ENCODE assay signal across 25 cellular contexts in genomic region chr4:38788327-38788726, GRCh38. TPM values are rescaled to one million over a fixed set of nuclear protein-coding genes. Genes with fewer than 3 reads are reported as not detected.
DNase-seq lines count a peak whose midpoint lies in the region; ATAC-seq, FAIRE-seq and TF ChIP-seq lines count a peak whose summit lies in the region.
"Had no signal": no experiment of that assay in that cellular context is flagged by ENCODE, and none has a peak within 500 bp of the region (broad histone marks: within the 10 kb centered on the region; RNA-seq: fewer than 3 reads in every experiment).

No MANE protein-coding gene starts in this region.

- ATAC-seq in A549 (peak; percentile 68 to 92; a peak in 5 of 6 replicates), HG02610 (IDR thresholded peaks at IDR 0.05; ENCODE audit: unreplicated experiment) (no peak)
- ATAC-seq: natural killer cell treated with Interleukin-12 subunit alpha and Interleukin-12 subunit beta and Interleukin-15 and Interleukin-18, amount 100 ng/mL, for 72 hours; psoas muscle had no signal

- TF ChIP-seq CTCF in A549 (IDR thresholded peaks at IDR 0.05) (no peak), choroid plexus epithelial cell (conservative IDR thresholded peaks at IDR 0.05; ENCODE audit: low read depth, low read length) (no peak), MM.1S (IDR thresholded peaks at IDR 0.05; ENCODE audit: low read length) (no peak)

- no peak overlapping the region for H3K27ac Mint-ChIP-seq in immature natural killer cell
- H3K27ac Mint-ChIP-seq: activated CD4-positive, alpha-beta T cell treated with anti-CD3 and anti-CD28 coated beads, Interleukin-2, amount 10 ng/mL, durations not matched to agents 7 days and 5 days; activated naive CD8-positive, alpha-beta T cell treated with anti-CD3 and anti-CD28 coated beads, Interleukin-2, amount 10 ng/mL, durations not matched to agents 7 days and 5 days; activated T-helper 2 cell treated with anti-CD3 and anti-CD28 coated beads, Interferon-gamma antibody, Interleukin-2, Interleukin-4, amounts not matched to agents 10 μg/mL and 5 μg/mL and 100 μg/mL, durations not matched to agents 14 hours and 24 hours and 36 hours had no signal

- no peak for TF ChIP-seq POLR2A in A549 (IDR thresholded peaks at IDR 0.05; ENCODE audit: low read length)

- H3K9me3 ChIP-seq in A549: peaks cover 7% of the 10 kb centered on the region; the same call in 1 of the 3 replicates
- H3K9me3 ChIP-seq in MG63: no peaks in the 10 kb centered on the region
- no peaks in the 10 kb centered on the region for H3K9me3 ChIP-seq in MM.1S (replicated peaks; ENCODE audit: insufficient read depth, low read length)
- H3K9me3 ChIP-seq: psoas muscle had no signal

- peak overlapping the region; percentile 60 to 83; a peak in 5 of 6 replicates for H3K27ac ChIP-seq in A549
- no peak overlapping the region for H3K27ac ChIP-seq in MM.1S (ENCODE audit: low read length)
- H3K27ac ChIP-seq: C4-2B, KMS-11, psoas muscle had no signal

- H3K4me3 ChIP-seq in A549 (no peak overlapping the region), MG63 (no peak overlapping the region), choroid plexus epithelial cell (ENCODE audit: low read depth, low read length) (no peak overlapping the region), MM.1S (ENCODE audit: low read length) (no peak overlapping the region)
- H3K4me3 ChIP-seq: psoas muscle had no signal

- no peak for TF ChIP-seq RAD21 in A549 (conservative IDR thresholded peaks at IDR 0.05 in 1 of 2, IDR thresholded peaks at IDR 0.05 in 1 of 2)

- peaks cover 20% of the 10 kb centered on the region for H3K4me1 ChIP-seq in A549
- H3K4me1 ChIP-seq in MM.1S (ENCODE audit: low read length): no peaks in the 10 kb centered on the region
- H3K4me1 ChIP-seq: psoas muscle had no signal

- no peak overlapping the region for H3K4me3 Mint-ChIP-seq in immature natural killer cell
- H3K4me3 Mint-ChIP-seq: activated CD4-positive, alpha-beta T cell treated with anti-CD3 and anti-CD28 coated beads, Interleukin-2, amount 10 ng/mL, durations not matched to agents 7 days and 5 days; activated naive CD8-positive, alpha-beta T cell treated with anti-CD3 and anti-CD28 coated beads, Interleukin-2, amount 10 ng/mL, durations not matched to agents 7 days and 5 days; central memory CD8-positive, alpha-beta T cell; natural killer cell treated with Interleukin-12 subunit alpha and Interleukin-12 subunit beta and Interleukin-15 and Interleukin-18, amount 100 ng/mL, for 72 hours had no signal

- CTCF ChIA-PET in A549 (lab: Yijun Ruan, JAX): interaction anchor here (2.1 kb wide), 1 partner anchor 29 kb away, joined by 6 read pairs; no protein-coding TSS in a partner anchor

- no peak for FAIRE-seq in A549 (lab: Jason Lieb, UNC)
- FAIRE-seq: urothelium cell line had no signal

- H3K4me1 Mint-ChIP-seq in immature natural killer cell: peaks cover 0 to 9% of the 10 kb centered on the region in 2 donors
- H3K4me1 Mint-ChIP-seq: central memory CD8-positive, alpha-beta T cell had no signal

- no peaks in the 10 kb centered on the region for H4K20me1 ChIP-seq in MM.1S (ENCODE audit: insufficient read depth, low read length)

- no peaks in the 10 kb centered on the region for H3K36me3 ChIP-seq in MG63
- no peaks in the 10 kb centered on the region for H3K36me3 ChIP-seq in MM.1S (replicated peaks; ENCODE audit: insufficient read depth, low read length)

- H3F3A ChIP-seq in MM.1S (ENCODE audit: insufficient read depth, low read length): no peaks in the 10 kb centered on the region

- peaks cover 14 to 23% (median 21%) of the 10 kb centered on the region in 3 donors for H3K36me3 Mint-ChIP-seq in immature natural killer cell

- H3K27me3 ChIP-seq in MG63: no peaks in the 10 kb centered on the region
- H3K27me3 ChIP-seq in MM.1S (replicated peaks; ENCODE audit: insufficient read depth, low read length): no peaks in the 10 kb centered on the region

- H3K27me3 Mint-ChIP-seq in immature natural killer cell (ENCODE audit: low read depth in 3 of 3): no peaks in the 10 kb centered on the region
- H3K27me3 Mint-ChIP-seq: activated CD4-positive, alpha-beta T cell treated with anti-CD3 and anti-CD28 coated beads, Interleukin-2, amount 10 ng/mL, durations not matched to agents 7 days and 5 days; central memory CD8-positive, alpha-beta T cell; natural killer cell treated with Interleukin-12 subunit alpha and Interleukin-12 subunit beta and Interleukin-15 and Interleukin-18, amount 100 ng/mL, for 72 hours had no signal

- H2AFZ ChIP-seq in MM.1S (ENCODE audit: low read length): no peak overlapping the region

- intact Hi-C loops in posterior vena cava (cut with DNase I): no loop called here

- peak; percentile 26 to 70 for DNase-seq in A549 (ENCODE audit: low read depth in 1 of 2, low spot score in 1 of 2)
- peak; percentile 31 for DNase-seq in MG63
- peak; percentile 9 for DNase-seq in choroid plexus epithelial cell (ENCODE audit: low read depth)
- DNase-seq in kidney glomerular epithelial cell (lab: John Stamatoyannopoulos, UW): peak; percentile 55
- DNase-seq in posterior vena cava (ENCODE audit: low spot score): no peak
- no peak for DNase-seq in immature natural killer cell
- no peak for DNase-seq in MM.1S
- DNase-seq: activated CD4-positive, alpha-beta T cell treated with anti-CD3 and anti-CD28 coated beads, Interleukin-2, amount 10 ng/mL, durations not matched to agents 7 days and 5 days; activated naive CD8-positive, alpha-beta T cell treated with anti-CD3 and anti-CD28 coated beads, Interleukin-2, amount 10 ng/mL, durations not matched to agents 7 days and 5 days; DMS153; effector memory CD4-positive, alpha-beta T cell; hypothalamus; NCI-H1105; NCI-H526 treated with DMSO at 0.1 percent for 48 hours; psoas muscle; stimulated activated CD4-positive, alpha-beta T cell treated with anti-CD3 and anti-CD28 coated beads, Interleukin-12 subunit alpha, Interleukin-12 subunit beta, amount 100 ng/mL, for 4 hours; stimulated activated CD8-positive, alpha-beta memory T cell treated with anti-CD3 and anti-CD28 coated beads, Interleukin-4, amount 100 ng/mL, for 48 hours had no signal

- POLR2A ChIA-PET in A549 (lab: Yijun Ruan, JAX): no interaction called here

- H3K9ac ChIP-seq in MM.1S (ENCODE audit: low read length): no peak overlapping the region
- H3K9ac ChIP-seq: KMS-11 had no signal

- no peak for TF ChIP-seq EP300 in A549 (IDR thresholded peaks at IDR 0.05)

- H3K79me2 ChIP-seq in MM.1S (ENCODE audit: low read length): no peaks in the 10 kb centered on the region

- WGBS in A549 (ENCODE audit: missing lambda C conversion rate): 0% methylated on average over 1 of the region's 1 CpG

- H3K9me3 Mint-ChIP-seq in immature natural killer cell: peaks cover 8 to 31% (median 14%) of the 10 kb centered on the region in 6 donors

- H3K4me2 ChIP-seq in A549: peak overlapping the region; percentile 70
- no peak overlapping the region for H3K4me2 ChIP-seq in MM.1S (ENCODE audit: low read depth, low read length)
- H3K4me2 ChIP-seq: KMS-11 had no signal

- no peaks in the 10 kb centered on the region for H3K9me2 ChIP-seq in MM.1S (replicated peaks; ENCODE audit: insufficient read depth, low read length)

TF ChIP-seq in A549, 52 proteins besides CTCF, POLR2A, EP300 and RAD21:
- TF ChIP-seq MAFK (IDR thresholded peaks at IDR 0.05; ENCODE audit: partially characterized antibody): peak; percentile 76
- 0 out of 2 replicates have a peak, but pooled peaks have one; percentile 8 for TF ChIP-seq FOSL2 (IDR thresholded peaks at IDR 0.05)
- TF ChIP-seq FOSL2 (CRISPR knock-in tag; IDR thresholded peaks at IDR 0.05): peak; percentile 50; the same call in 1 of the 2 replicates
- no peak for TF ChIP-seq POLR2AphosphoS2 (conservative IDR thresholded peaks at IDR 0.05; ENCODE audit: low read length)

RNA-seq across cellular contexts. Expression of gene TLR10, which starts 5.5 kb away (rescaled TPM):
- polyA plus RNA-seq in A549 (2011; rRNA removed): 0.11 and 0.14 TPM in 2 replicates
- 0.03 and 0.04 TPM in 2 replicates for polyA plus RNA-seq in A549 (2012; cell fraction: cytosol; rRNA removed)
- polyA plus RNA-seq in A549 (2012; cell fraction: nucleus; rRNA removed): 0.02 and 0.10 TPM in 2 replicates
- polyA plus RNA-seq in A549 (2017; fragmentation: RNase III; extraction: RNeasy Plus Mini Kit Qiagen cat#74134 plus additional on column Dnase treatment): 0.05 to 0.11 TPM in 2 of 3 replicates, not detected in the other
- polyA minus RNA-seq in A549 (2011; rRNA and poly(A)+ RNA removed): not detected in 2 replicates
- total RNA-seq in MG63 (2014; rRNA removed; shearing (Covaris generic); ENCODE audit: low replicate concordance): not detected in 2 replicates
- total RNA-seq in posterior vena cava: under 1 TPM in 1 of 2 donors, not detected in 1; 0.38 TPM
- 1 to 10 TPM in 1 of 3 donors, under 1 TPM in 2; 0.55 to 4.5 (median 0.72) TPM for polyA plus RNA-seq in immature natural killer cell
- total RNA-seq: activated T-helper 2 cell treated with anti-CD3 and anti-CD28 coated beads, Interferon-gamma antibody, Interleukin-2, Interleukin-4, amounts not matched to agents 10 μg/mL and 5 μg/mL and 100 μg/mL, durations not matched to agents 14 hours and 24 hours and 36 hours; kidney epithelial cell; natural killer cell treated with Interleukin-12 subunit alpha and Interleukin-12 subunit beta and Interleukin-15 and Interleukin-18, amount 100 ng/mL, for 72 hours had no signal

RNA-seq across cellular contexts. Expression of gene TLR1, which starts 16.3 kb away (rescaled TPM):
- polyA plus RNA-seq in A549 (2011; rRNA removed) (2.6 and 2.7 TPM in 2 replicates), A549 (2017; fragmentation: RNase III; extraction: RNeasy Plus Mini Kit Qiagen cat#74134 plus additional on column Dnase treatment) (0.83 to 1.2 TPM (median 0.86 TPM) in 3 replicates), immature natural killer cell (10 to 100 TPM; 16.6 to 24.7 (median 20.0) TPM)
- 0.32 and 0.47 TPM in 2 replicates for polyA plus RNA-seq in A549 (2012; cell fraction: cytosol; rRNA removed)
- polyA plus RNA-seq in A549 (2012; cell fraction: nucleus; rRNA removed): 0.50 and 0.64 TPM in 2 replicates
- 1.9 and 2.5 TPM in 2 replicates for polyA minus RNA-seq in A549 (2011; rRNA and poly(A)+ RNA removed)
- 0.07 TPM in 1 of 2 replicates, not detected in the other for total RNA-seq in MG63 (2014; rRNA removed; shearing (Covaris generic); ENCODE audit: low replicate concordance)
- 10 to 100 TPM; 11.1 to 15.8 TPM for total RNA-seq in posterior vena cava

Comparison
In these comparisons a context has a peak if more than half of its experiments do, and no peak if none do; other contexts are left out.
1. DNase-seq: peak in A549 (2 of 2), MG63 (single experiment), choroid plexus epithelial cell (single experiment) and kidney glomerular epithelial cell (single experiment); none in posterior vena cava (single experiment), immature natural killer cell (0 of 3) and MM.1S (single experiment).
2. RNA of gene TLR1, which starts 16.3 kb away (total RNA-seq): 11.1 to 15.8 TPM in posterior vena cava; 0.07 TPM in MG63; every median in the first group is over 10 times any median in the second.